Comparison of ENCODE assay signal across 8 cellular contexts in genomic region chr1:206982216-206982615, GRCh38. TPM values are rescaled to one million over a fixed set of nuclear protein-coding genes. Genes with fewer than 3 reads are reported as not detected.
DNase-seq lines count a peak whose midpoint lies in the region; ATAC-seq, FAIRE-seq and TF ChIP-seq lines count a peak whose summit lies in the region.

No MANE protein-coding gene starts in this region.

- DNase-seq in D721Med (ENCODE audit: insufficient read length, low spot score) (no peak), NCI-H748 treated with DMSO at 0.1 percent for 48 hours (lab: John Stamatoyannopoulos, UW) (peak; percentile 1), mesothelial cell of epicardium (ENCODE audit: low spot score in 2 of 2, unreplicated experiment in 2 of 2) (peak in 1 of 2 experiments; percentile 47)
- peak; percentile 79 for DNase-seq in activated CD8-positive, alpha-beta T cell treated with anti-CD3 and anti-CD28 coated beads for 36 hours
- DNase-seq in effector CD8-positive, alpha-beta T cell (lab: John Stamatoyannopoulos, UW), result peak; percentile 50

- FAIRE-seq in D721Med (lab: Jason Lieb, UNC), result no peak

- TF ChIP-seq CTCF in D721Med (IDR thresholded peaks at IDR 0.05; ENCODE audit: insufficient read depth, missing control alignments) (peak; percentile 59), mesothelial cell of epicardium (IDR thresholded peaks at IDR 0.05; ENCODE audit: unreplicated experiment) (peak; percentile 22)
- peak; percentile 78 for TF ChIP-seq CTCF in activated CD8-positive, alpha-beta T cell treated with anti-CD3 and anti-CD28 coated beads for 36 hours (IDR thresholded peaks at IDR 0.05)

- H3K27me3 Mint-ChIP-seq in activated CD8-positive, alpha-beta T cell treated with anti-CD3 and anti-CD28 coated beads for 36 hours, result peaks cover 5% of the 10 kb centered on the region
- peaks cover 65% of the 10 kb centered on the region for H3K27me3 Mint-ChIP-seq in mesothelial cell of epicardium (ENCODE audit: low read depth)
- peaks cover 25% of the 10 kb centered on the region for H3K27me3 Mint-ChIP-seq in stimulated activated memory B cell treated with anti-CD40 and anti-IgM and Interleukin-4, amounts not matched to agents 10 μg/mL and 1 μg/mL and 100 μg/mL, for 72 hours

- POLR2A ChIA-PET in activated CD8-positive, alpha-beta T cell treated with anti-CD3 and anti-CD28 coated beads for 36 hours (lab: Charles Lee), result interaction anchor here (1.0 to 1.5 kb wide), 2 partner anchors 28 to 46 kb away, joined by 3 to 4 read pairs; no protein-coding TSS in a partner anchor

- H3K9me3 Mint-ChIP-seq in activated CD8-positive, alpha-beta T cell treated with anti-CD3 and anti-CD28 coated beads for 36 hours, result no peaks in the 10 kb centered on the region
- H3K9me3 Mint-ChIP-seq in mesothelial cell of epicardium, result no peaks in the 10 kb centered on the region
- H3K9me3 Mint-ChIP-seq in stimulated activated memory B cell treated with anti-CD40 and anti-IgM and Interleukin-4, amounts not matched to agents 10 μg/mL and 1 μg/mL and 100 μg/mL, for 72 hours, result no peaks in the 10 kb centered on the region

- intact Hi-C loops in activated CD8-positive, alpha-beta T cell treated with anti-CD3 and anti-CD28 coated beads for 36 hours (cut with micrococcal nuclease), result loop anchor here (5.0 kb wide), 1 partner anchor 50 kb away; no protein-coding TSS in a partner anchor

- H3K27ac Mint-ChIP-seq in activated CD8-positive, alpha-beta T cell treated with anti-CD3 and anti-CD28 coated beads for 36 hours, result no peak overlapping the region
- no peak overlapping the region for H3K27ac Mint-ChIP-seq in mesothelial cell of epicardium
- no peak overlapping the region for H3K27ac Mint-ChIP-seq in stimulated activated memory B cell treated with anti-CD40 and anti-IgM and Interleukin-4, amounts not matched to agents 10 μg/mL and 1 μg/mL and 100 μg/mL, for 72 hours

- CTCF ChIA-PET in activated CD8-positive, alpha-beta T cell treated with anti-CD3 and anti-CD28 coated beads for 36 hours (lab: Charles Lee), result interaction anchor here (0.6 to 9.2 kb wide), 72 partner anchors 9 to 517 kb away, joined by 3 to 182 read pairs (median 5); partner anchors contain the start of genes C1orf116, DYRK3, FCAMR and FCMR

- H3K4me1 Mint-ChIP-seq in activated CD8-positive, alpha-beta T cell treated with anti-CD3 and anti-CD28 coated beads for 36 hours (ENCODE audit: low read depth), result no peaks in the 10 kb centered on the region
- peaks cover 4% of the 10 kb centered on the region for H3K4me1 Mint-ChIP-seq in mesothelial cell of epicardium
- peaks cover 11% of the 10 kb centered on the region for H3K4me1 Mint-ChIP-seq in stimulated activated memory B cell treated with anti-CD40 and anti-IgM and Interleukin-4, amounts not matched to agents 10 μg/mL and 1 μg/mL and 100 μg/mL, for 72 hours

- ATAC-seq in HG03066 (IDR thresholded peaks at IDR 0.05; ENCODE audit: low read depth, unreplicated experiment) (peak; percentile 72), GM19455 (IDR thresholded peaks at IDR 0.05; ENCODE audit: unreplicated experiment) (no peak)
- ATAC-seq in activated CD8-positive, alpha-beta T cell treated with anti-CD3 and anti-CD28 coated beads for 36 hours, result peak; percentile 82
- peak; percentile 85 for ATAC-seq in stimulated activated memory B cell treated with anti-CD40 and anti-IgM and Interleukin-4, amounts not matched to agents 10 μg/mL and 1 μg/mL and 100 μg/mL, for 72 hours

- no peaks in the 10 kb centered on the region for H3K36me3 Mint-ChIP-seq in activated CD8-positive, alpha-beta T cell treated with anti-CD3 and anti-CD28 coated beads for 36 hours (ENCODE audit: low read depth)
- H3K36me3 Mint-ChIP-seq in mesothelial cell of epicardium, result no peaks in the 10 kb centered on the region
- no peaks in the 10 kb centered on the region for H3K36me3 Mint-ChIP-seq in stimulated activated memory B cell treated with anti-CD40 and anti-IgM and Interleukin-4, amounts not matched to agents 10 μg/mL and 1 μg/mL and 100 μg/mL, for 72 hours

- H3K4me3 Mint-ChIP-seq in activated CD8-positive, alpha-beta T cell treated with anti-CD3 and anti-CD28 coated beads for 36 hours, result no peak overlapping the region
- H3K4me3 Mint-ChIP-seq in mesothelial cell of epicardium, result no peak overlapping the region
- H3K4me3 Mint-ChIP-seq in stimulated activated memory B cell treated with anti-CD40 and anti-IgM and Interleukin-4, amounts not matched to agents 10 μg/mL and 1 μg/mL and 100 μg/mL, for 72 hours, result no peak overlapping the region

RNA-seq across cellular contexts. Expression of gene FCAMR, which starts 12.0 kb away (rescaled TPM):
- not detected for total RNA-seq in activated CD8-positive, alpha-beta T cell treated with anti-CD3 and anti-CD28 coated beads for 36 hours
- total RNA-seq in mesothelial cell of epicardium, result not detected in 3 replicates

RNA-seq across cellular contexts. Expression of gene PIGR, which starts 36.0 kb away (rescaled TPM):
- under 1 TPM in 1 of 2 experiments, not detected in 1; 0.07 TPM for total RNA-seq in activated CD8-positive, alpha-beta T cell treated with anti-CD3 and anti-CD28 coated beads for 36 hours
- total RNA-seq in mesothelial cell of epicardium, result not detected in 3 replicates

RNA-seq across cellular contexts. Expression of gene C1orf116, which starts 50.3 kb away (rescaled TPM):
- under 1 TPM; 0.07 to 0.13 TPM for total RNA-seq in activated CD8-positive, alpha-beta T cell treated with anti-CD3 and anti-CD28 coated beads for 36 hours
- total RNA-seq in mesothelial cell of epicardium, result 0.44 to 0.67 TPM (median 0.57 TPM) in 3 replicates

Comparison
In these comparisons a context has a peak if more than half of its experiments do, and no peak if none do; other contexts are left out.
1. CTCF ChIP-seq: peak in every context shown above with its lines; median percentile 78 in activated CD8-positive, alpha-beta T cell treated with anti-CD3 and anti-CD28 coated beads for 36 hours; 59 in D721Med; 22 in mesothelial cell of epicardium.